18 cellular contexts compared by ENCODE assay signal in genomic region chr10:77613476-77614130, GRCh38. TPM values are rescaled to one million over a fixed set of nuclear protein-coding genes. Genes with fewer than 3 reads are reported as not detected.
DNase-seq lines count a peak whose midpoint lies in the region; ATAC-seq and TF ChIP-seq lines count a peak whose summit lies in the region.
"Had no signal": no experiment of that assay in that cellular context is flagged by ENCODE, and none has a peak within 500 bp of the region (broad histone marks: within the 10 kb centered on the region; RNA-seq: fewer than 3 reads in every experiment).

No MANE protein-coding gene starts in this region.

- peak; percentile 12 for DNase-seq in DMS 273 (lab: John Stamatoyannopoulos, UW; ENCODE audit: unreplicated experiment)
- DNase-seq in DMS 273 treated with DMSO at 0.1 percent for 48 hours (lab: John Stamatoyannopoulos, UW): no peak
- peak; percentile 28 for DNase-seq in OCI-M1 (lab: John Stamatoyannopoulos, UW)
- DNase-seq in esophagus squamous epithelium (lab: John Stamatoyannopoulos, UW): no peak
- DNase-seq in suprapubic skin (ENCODE audit: low spot score in 2 of 2): no peak
- no peak for DNase-seq in Right ventricle myocardium superior
- no peak for DNase-seq in activated T-cell treated with anti-CD3 and anti-CD28 coated beads, Interleukin-2, amount 50 U/mL, for 1 hour
- no peak for DNase-seq in HuH-7 (ENCODE audit: low spot score)
- DNase-seq: activated CD8-positive, alpha-beta memory T cell treated with anti-CD3 and anti-CD28 coated beads for 24 hours; activated naive CD4-positive, alpha-beta T cell treated with anti-CD3 and anti-CD28 coated beads, Interleukin-2, amount 50 U/mL, for 16 hours; Calu3; foreskin keratinocyte; islet precursor cell; NCI-H187 treated with DMSO at 0.1 percent for 48 hours; trophoblast cell had no signal

- TF ChIP-seq POLR2A in esophagus squamous epithelium (IDR thresholded peaks at IDR 0.05) (no peak), suprapubic skin (IDR thresholded peaks at IDR 0.05) (no peak)

- 8 to 36% methylated on average over 9 of the region's 9 CpGs for WGBS in esophagus squamous epithelium, 2 donors
- 51% methylated on average over 9 of the region's 9 CpGs for WGBS in suprapubic skin

- no peak for TF ChIP-seq CTCF in esophagus squamous epithelium (IDR thresholded peaks at IDR 0.05)
- TF ChIP-seq CTCF in suprapubic skin (IDR thresholded peaks at IDR 0.05): no peak

- H3K27ac ChIP-seq in esophagus squamous epithelium: peak overlapping the region; percentile 80 to 93 (median 86)
- H3K27ac ChIP-seq in suprapubic skin: peak overlapping the region; percentile 4
- H3K27ac ChIP-seq: 22Rv1, foreskin keratinocyte had no signal

- intact Hi-C loops in esophagus squamous epithelium (cut with DNase I): no loop called here
- intact Hi-C loops in Right ventricle myocardium superior (cut with DNase I): no loop called here

- H3K4me3 ChIP-seq in esophagus squamous epithelium (no peak overlapping the region), suprapubic skin (no peak overlapping the region)
- H3K4me3 ChIP-seq: HAP-1 had no signal

- H3K4me1 ChIP-seq in esophagus squamous epithelium (peaks cover 32 to 82% (median 32%) of the 10 kb centered on the region in 3 donors), suprapubic skin (no peaks in the 10 kb centered on the region)
- H3K4me1 ChIP-seq: foreskin keratinocyte, HAP-1 had no signal

- TF ChIP-seq EP300 in suprapubic skin (IDR thresholded peaks at IDR 0.05): no peak

- ATAC-seq in Right ventricle myocardium superior (ENCODE audit: poor library complexity): no peak
- ATAC-seq: foreskin keratinocyte had no signal

- H3K27me3 ChIP-seq in esophagus squamous epithelium (peaks cover 0 to 5% (median 0%) of the 10 kb centered on the region in 4 donors), suprapubic skin (peaks cover 14% of the 10 kb centered on the region)
- H3K27me3 ChIP-seq: foreskin keratinocyte had no signal

- H3K36me3 ChIP-seq in esophagus squamous epithelium: no peaks in the 10 kb centered on the region
- no peaks in the 10 kb centered on the region for H3K36me3 ChIP-seq in suprapubic skin
- H3K36me3 ChIP-seq: HAP-1 had no signal

- H3K9me3 ChIP-seq in esophagus squamous epithelium: no peaks in the 10 kb centered on the region
- H3K9me3 ChIP-seq in suprapubic skin: no peaks in the 10 kb centered on the region
- H3K9me3 ChIP-seq: HAP-1 had no signal

RNA-seq across cellular contexts. Expression of gene KCNMA1, which starts 24.0 kb away (rescaled TPM):
- total RNA-seq in esophagus squamous epithelium (10 to 100 TPM in 3 of 4 donors, 1 to 10 TPM in 1; 7.5 to 74.2 (median 18.0) TPM), suprapubic skin (10 to 100 TPM in 1 of 4 donors, 1 to 10 TPM in 3; 4.6 to 10.5 (median 7.8) TPM), Right ventricle myocardium superior (2.0 TPM)
- total RNA-seq: OCI-LY7 had no signal

Comparison
In these comparisons a context has a peak if more than half of its experiments do, and no peak if none do; other contexts are left out.
1. DNase-seq: peak in DMS 273 (single experiment) and OCI-M1 (single experiment); none in DMS 273 treated with DMSO at 0.1 percent for 48 hours (single experiment), esophagus squamous epithelium (single experiment), suprapubic skin (0 of 2), Right ventricle myocardium superior (single experiment), activated T-cell treated with anti-CD3 and anti-CD28 coated beads, Interleukin-2, amount 50 U/mL, for 1 hour (single experiment) and HuH-7 (single experiment).